ENCODE assay signal across 1 cellular context in the genomic region with DNA sequence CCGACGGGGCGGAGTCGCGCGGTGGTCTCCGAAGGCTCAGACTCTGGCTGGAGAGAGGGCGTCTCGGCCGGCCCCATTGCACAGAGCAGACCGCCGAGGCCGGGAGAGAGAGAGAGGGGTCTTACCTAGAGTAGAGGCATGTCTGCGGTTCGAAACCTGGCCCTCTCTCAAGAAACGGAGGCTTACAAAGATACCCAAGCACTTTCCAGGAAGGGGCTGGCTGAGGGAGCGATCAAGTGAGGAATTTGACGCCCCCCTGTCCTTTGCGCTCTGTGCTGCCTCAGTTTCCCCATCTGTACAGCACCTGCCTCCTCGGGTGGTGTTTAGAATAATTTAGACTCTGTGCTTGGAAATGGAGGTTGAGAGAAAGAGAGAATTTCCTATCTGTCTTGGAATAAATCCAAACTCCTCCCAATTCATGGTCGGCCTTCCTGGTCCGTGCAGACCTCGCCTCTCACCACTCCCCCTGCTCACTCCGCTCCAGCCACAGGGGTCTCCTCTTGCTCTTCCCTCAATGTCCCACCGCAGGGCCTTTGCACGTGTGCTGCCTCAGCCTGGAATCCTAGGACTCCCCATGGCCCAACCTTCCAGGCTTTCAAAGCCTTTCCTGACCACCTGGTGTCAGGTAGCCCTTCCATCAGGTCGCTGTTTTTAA.
TF ChIP-seq lines count a peak whose summit lies in the region.

No MANE protein-coding gene starts in this region.

TF ChIP-seq in HepG2, 621 proteins besides CTCF, POLR2A, EP300 and RAD21 (continued from another document and continues in another):
- TF ChIP-seq, protein P1, sequence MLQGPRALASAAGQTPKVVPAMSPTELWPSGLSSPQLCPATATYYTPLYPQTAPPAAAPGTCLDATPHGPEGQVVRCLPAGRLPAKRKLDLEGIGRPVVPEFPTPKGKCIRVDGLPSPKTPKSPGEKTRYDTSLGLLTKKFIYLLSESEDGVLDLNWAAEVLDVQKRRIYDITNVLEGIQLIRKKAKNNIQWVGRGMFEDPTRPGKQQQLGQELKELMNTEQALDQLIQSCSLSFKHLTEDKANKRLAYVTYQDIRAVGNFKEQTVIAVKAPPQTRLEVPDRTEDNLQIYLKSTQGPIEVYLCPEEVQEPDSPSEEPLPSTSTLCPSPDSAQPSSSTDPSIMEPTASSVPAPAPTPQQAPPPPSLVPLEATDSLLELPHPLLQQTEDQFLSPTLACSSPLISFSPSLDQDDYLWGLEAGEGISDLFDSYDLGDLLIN (CRISPR knock-in tag; IDR thresholded peaks at IDR 0.05; ENCODE audit: borderline replicate concordance), result no peak
- TF ChIP-seq RBM39 (IDR thresholded peaks at IDR 0.05; ENCODE audit: low read depth, low read length, poor library complexity, severe bottlenecking) (no peak), ZNF10 (CRISPR knock-in tag; IDR thresholded peaks at IDR 0.05; ENCODE audit: borderline replicate concordance, low read depth) (no peak), ZFP1 (CRISPR knock-in tag; IDR thresholded peaks at IDR 0.05) (no peak), ZNF703 (CRISPR knock-in tag; IDR thresholded peaks at IDR 0.05; ENCODE audit: borderline replicate concordance) (no peak), ARHGAP35 (CRISPR knock-in tag; IDR thresholded peaks at IDR 0.05; ENCODE audit: borderline replicate concordance) (0 out of 2 replicates have a peak, but pooled peaks have one; percentile 34), SAFB2 (CRISPR knock-in tag; IDR thresholded peaks at IDR 0.05; ENCODE audit: borderline replicate concordance, low read depth) (no peak), MIXL1 (CRISPR knock-in tag; IDR thresholded peaks at IDR 0.05) (no peak), ZNF510 (CRISPR knock-in tag; IDR thresholded peaks at IDR 0.05; ENCODE audit: low read depth) (no peak), EED (CRISPR knock-in tag; IDR thresholded peaks at IDR 0.05) (no peak), MIER2 (CRISPR knock-in tag; IDR thresholded peaks at IDR 0.05) (no peak), SMAD1 (CRISPR knock-in tag; IDR thresholded peaks at IDR 0.05; ENCODE audit: borderline replicate concordance, low read depth) (no peak), GPN1 (CRISPR knock-in tag; IDR thresholded peaks at IDR 0.05; ENCODE audit: borderline replicate concordance) (no peak), ZNF558 (CRISPR knock-in tag; IDR thresholded peaks at IDR 0.05; ENCODE audit: borderline replicate concordance) (0 out of 2 replicates have a peak, but pooled peaks have one; percentile 40), GATA4 (IDR thresholded peaks at IDR 0.05; ENCODE audit: borderline replicate concordance, low read depth) (no peak), ZNF562 (CRISPR knock-in tag; IDR thresholded peaks at IDR 0.05; ENCODE audit: borderline replicate concordance) (no peak), MYC (CRISPR knock-in tag; IDR thresholded peaks at IDR 0.05; ENCODE audit: borderline replicate concordance) (no peak), ISL2 (CRISPR knock-in tag; IDR thresholded peaks at IDR 0.05) (no peak), ISX (CRISPR knock-in tag; conservative IDR thresholded peaks at IDR 0.05) (no peak), PLRG1 (conservative IDR thresholded peaks at IDR 0.05) (no peak), SIX4 (CRISPR knock-in tag; IDR thresholded peaks at IDR 0.05) (no peak), ZNF260 (CRISPR knock-in tag; IDR thresholded peaks at IDR 0.05; ENCODE audit: borderline replicate concordance, low read depth) (no peak), ZNF570 (CRISPR knock-in tag; IDR thresholded peaks at IDR 0.05; ENCODE audit: borderline replicate concordance) (no peak), ETV5 (CRISPR knock-in tag; IDR thresholded peaks at IDR 0.05; ENCODE audit: borderline replicate concordance) (no peak), SMYD3 (CRISPR knock-in tag; IDR thresholded peaks at IDR 0.05) (0 out of 2 replicates have a peak, but pooled peaks have one; percentile 28), ZNF629 (CRISPR knock-in tag; conservative IDR thresholded peaks at IDR 0.05) (peak; percentile 96)
- TF ChIP-seq, protein P2, sequence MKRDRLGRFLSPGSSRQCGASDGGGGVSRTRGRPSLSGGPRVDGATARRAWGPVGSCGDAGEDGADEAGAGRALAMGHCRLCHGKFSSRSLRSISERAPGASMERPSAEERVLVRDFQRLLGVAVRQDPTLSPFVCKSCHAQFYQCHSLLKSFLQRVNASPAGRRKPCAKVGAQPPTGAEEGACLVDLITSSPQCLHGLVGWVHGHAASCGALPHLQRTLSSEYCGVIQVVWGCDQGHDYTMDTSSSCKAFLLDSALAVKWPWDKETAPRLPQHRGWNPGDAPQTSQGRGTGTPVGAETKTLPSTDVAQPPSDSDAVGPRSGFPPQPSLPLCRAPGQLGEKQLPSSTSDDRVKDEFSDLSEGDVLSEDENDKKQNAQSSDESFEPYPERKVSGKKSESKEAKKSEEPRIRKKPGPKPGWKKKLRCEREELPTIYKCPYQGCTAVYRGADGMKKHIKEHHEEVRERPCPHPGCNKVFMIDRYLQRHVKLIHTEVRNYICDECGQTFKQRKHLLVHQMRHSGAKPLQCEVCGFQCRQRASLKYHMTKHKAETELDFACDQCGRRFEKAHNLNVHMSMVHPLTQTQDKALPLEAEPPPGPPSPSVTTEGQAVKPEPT (CRISPR knock-in tag; IDR thresholded peaks at IDR 0.05; ENCODE audit: low read depth), result 0 out of 2 replicates have a peak, but pooled peaks have one; percentile 37
- TF ChIP-seq, protein P3, sequence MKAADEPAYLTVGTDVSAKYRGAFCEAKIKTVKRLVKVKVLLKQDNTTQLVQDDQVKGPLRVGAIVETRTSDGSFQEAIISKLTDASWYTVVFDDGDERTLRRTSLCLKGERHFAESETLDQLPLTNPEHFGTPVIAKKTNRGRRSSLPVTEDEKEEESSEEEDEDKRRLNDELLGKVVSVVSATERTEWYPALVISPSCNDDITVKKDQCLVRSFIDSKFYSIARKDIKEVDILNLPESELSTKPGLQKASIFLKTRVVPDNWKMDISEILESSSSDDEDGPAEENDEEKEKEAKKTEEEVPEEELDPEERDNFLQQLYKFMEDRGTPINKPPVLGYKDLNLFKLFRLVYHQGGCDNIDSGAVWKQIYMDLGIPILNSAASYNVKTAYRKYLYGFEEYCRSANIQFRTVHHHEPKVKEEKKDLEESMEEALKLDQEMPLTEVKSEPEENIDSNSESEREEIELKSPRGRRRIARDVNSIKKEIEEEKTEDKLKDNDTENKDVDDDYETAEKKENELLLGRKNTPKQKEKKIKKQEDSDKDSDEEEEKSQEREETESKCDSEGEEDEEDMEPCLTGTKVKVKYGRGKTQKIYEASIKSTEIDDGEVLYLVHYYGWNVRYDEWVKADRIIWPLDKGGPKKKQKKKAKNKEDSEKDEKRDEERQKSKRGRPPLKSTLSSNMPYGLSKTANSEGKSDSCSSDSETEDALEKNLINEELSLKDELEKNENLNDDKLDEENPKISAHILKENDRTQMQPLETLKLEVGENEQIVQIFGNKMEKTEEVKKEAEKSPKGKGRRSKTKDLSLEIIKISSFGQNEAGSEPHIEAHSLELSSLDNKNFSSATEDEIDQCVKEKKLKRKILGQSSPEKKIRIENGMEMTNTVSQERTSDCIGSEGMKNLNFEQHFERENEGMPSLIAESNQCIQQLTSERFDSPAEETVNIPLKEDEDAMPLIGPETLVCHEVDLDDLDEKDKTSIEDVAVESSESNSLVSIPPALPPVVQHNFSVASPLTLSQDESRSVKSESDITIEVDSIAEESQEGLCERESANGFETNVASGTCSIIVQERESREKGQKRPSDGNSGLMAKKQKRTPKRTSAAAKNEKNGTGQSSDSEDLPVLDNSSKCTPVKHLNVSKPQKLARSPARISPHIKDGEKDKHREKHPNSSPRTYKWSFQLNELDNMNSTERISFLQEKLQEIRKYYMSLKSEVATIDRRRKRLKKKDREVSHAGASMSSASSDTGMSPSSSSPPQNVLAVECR (CRISPR knock-in tag; IDR thresholded peaks at IDR 0.05; ENCODE audit: borderline replicate concordance), result no peak
- TF ChIP-seq, protein P4, sequence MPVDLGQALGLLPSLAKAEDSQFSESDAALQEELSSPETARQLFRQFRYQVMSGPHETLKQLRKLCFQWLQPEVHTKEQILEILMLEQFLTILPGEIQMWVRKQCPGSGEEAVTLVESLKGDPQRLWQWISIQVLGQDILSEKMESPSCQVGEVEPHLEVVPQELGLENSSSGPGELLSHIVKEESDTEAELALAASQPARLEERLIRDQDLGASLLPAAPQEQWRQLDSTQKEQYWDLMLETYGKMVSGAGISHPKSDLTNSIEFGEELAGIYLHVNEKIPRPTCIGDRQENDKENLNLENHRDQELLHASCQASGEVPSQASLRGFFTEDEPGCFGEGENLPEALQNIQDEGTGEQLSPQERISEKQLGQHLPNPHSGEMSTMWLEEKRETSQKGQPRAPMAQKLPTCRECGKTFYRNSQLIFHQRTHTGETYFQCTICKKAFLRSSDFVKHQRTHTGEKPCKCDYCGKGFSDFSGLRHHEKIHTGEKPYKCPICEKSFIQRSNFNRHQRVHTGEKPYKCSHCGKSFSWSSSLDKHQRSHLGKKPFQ (CRISPR knock-in tag; IDR thresholded peaks at IDR 0.05; ENCODE audit: insufficient replicate concordance), result peak; percentile 55
- TF ChIP-seq, protein P5, sequence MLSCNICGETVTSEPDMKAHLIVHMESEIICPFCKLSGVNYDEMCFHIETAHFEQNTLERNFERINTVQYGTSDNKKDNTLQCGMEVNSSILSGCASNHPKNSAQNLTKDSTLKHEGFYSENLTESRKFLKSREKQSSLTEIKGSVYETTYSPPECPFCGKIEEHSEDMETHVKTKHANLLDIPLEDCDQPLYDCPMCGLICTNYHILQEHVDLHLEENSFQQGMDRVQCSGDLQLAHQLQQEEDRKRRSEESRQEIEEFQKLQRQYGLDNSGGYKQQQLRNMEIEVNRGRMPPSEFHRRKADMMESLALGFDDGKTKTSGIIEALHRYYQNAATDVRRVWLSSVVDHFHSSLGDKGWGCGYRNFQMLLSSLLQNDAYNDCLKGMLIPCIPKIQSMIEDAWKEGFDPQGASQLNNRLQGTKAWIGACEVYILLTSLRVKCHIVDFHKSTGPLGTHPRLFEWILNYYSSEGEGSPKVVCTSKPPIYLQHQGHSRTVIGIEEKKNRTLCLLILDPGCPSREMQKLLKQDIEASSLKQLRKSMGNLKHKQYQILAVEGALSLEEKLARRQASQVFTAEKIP (CRISPR knock-in tag; IDR thresholded peaks at IDR 0.05; ENCODE audit: borderline replicate concordance), result no peak
- TF ChIP-seq, protein P6, sequence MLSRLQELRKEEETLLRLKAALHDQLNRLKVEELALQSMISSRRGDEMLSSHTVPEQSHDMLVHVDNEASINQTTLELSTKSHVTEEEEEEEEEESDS (CRISPR knock-in tag; IDR thresholded peaks at IDR 0.05; ENCODE audit: borderline replicate concordance), result no peak
- TF ChIP-seq, protein P7, sequence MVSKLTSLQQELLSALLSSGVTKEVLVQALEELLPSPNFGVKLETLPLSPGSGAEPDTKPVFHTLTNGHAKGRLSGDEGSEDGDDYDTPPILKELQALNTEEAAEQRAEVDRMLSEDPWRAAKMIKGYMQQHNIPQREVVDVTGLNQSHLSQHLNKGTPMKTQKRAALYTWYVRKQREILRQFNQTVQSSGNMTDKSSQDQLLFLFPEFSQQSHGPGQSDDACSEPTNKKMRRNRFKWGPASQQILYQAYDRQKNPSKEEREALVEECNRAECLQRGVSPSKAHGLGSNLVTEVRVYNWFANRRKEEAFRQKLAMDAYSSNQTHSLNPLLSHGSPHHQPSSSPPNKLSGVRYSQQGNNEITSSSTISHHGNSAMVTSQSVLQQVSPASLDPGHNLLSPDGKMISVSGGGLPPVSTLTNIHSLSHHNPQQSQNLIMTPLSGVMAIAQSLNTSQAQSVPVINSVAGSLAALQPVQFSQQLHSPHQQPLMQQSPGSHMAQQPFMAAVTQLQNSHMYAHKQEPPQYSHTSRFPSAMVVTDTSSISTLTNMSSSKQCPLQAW (CRISPR knock-in tag; IDR thresholded peaks at IDR 0.05), result no peak
- TF ChIP-seq, protein P8, sequence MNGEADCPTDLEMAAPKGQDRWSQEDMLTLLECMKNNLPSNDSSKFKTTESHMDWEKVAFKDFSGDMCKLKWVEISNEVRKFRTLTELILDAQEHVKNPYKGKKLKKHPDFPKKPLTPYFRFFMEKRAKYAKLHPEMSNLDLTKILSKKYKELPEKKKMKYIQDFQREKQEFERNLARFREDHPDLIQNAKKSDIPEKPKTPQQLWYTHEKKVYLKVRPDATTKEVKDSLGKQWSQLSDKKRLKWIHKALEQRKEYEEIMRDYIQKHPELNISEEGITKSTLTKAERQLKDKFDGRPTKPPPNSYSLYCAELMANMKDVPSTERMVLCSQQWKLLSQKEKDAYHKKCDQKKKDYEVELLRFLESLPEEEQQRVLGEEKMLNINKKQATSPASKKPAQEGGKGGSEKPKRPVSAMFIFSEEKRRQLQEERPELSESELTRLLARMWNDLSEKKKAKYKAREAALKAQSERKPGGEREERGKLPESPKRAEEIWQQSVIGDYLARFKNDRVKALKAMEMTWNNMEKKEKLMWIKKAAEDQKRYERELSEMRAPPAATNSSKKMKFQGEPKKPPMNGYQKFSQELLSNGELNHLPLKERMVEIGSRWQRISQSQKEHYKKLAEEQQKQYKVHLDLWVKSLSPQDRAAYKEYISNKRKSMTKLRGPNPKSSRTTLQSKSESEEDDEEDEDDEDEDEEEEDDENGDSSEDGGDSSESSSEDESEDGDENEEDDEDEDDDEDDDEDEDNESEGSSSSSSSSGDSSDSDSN (CRISPR knock-in tag; IDR thresholded peaks at IDR 0.05), result no peak
- TF ChIP-seq, protein P9, sequence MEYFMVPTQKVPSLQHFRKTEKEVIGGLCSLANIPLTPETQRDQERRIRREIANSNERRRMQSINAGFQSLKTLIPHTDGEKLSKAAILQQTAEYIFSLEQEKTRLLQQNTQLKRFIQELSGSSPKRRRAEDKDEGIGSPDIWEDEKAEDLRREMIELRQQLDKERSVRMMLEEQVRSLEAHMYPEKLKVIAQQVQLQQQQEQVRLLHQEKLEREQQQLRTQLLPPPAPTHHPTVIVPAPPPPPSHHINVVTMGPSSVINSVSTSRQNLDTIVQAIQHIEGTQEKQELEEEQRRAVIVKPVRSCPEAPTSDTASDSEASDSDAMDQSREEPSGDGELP (IDR thresholded peaks at IDR 0.05; ENCODE audit: borderline replicate concordance, low read depth), result no peak
- TF ChIP-seq, protein P10, sequence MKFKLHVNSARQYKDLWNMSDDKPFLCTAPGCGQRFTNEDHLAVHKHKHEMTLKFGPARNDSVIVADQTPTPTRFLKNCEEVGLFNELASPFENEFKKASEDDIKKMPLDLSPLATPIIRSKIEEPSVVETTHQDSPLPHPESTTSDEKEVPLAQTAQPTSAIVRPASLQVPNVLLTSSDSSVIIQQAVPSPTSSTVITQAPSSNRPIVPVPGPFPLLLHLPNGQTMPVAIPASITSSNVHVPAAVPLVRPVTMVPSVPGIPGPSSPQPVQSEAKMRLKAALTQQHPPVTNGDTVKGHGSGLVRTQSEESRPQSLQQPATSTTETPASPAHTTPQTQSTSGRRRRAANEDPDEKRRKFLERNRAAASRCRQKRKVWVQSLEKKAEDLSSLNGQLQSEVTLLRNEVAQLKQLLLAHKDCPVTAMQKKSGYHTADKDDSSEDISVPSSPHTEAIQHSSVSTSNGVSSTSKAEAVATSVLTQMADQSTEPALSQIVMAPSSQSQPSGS (CRISPR knock-in tag; IDR thresholded peaks at IDR 0.05), result no peak
